Comparison of ENCODE assay signal across 8 cellular contexts in genomic region chr16:2560798-2561133, GRCh38. TPM values are rescaled to one million over a fixed set of nuclear protein-coding genes. Genes with fewer than 3 reads are reported as not detected.
A peak's percentile ranks its signal among the peaks of the same experiment; 100 is the strongest.
DNase-seq lines count a peak whose midpoint lies in the region; ATAC-seq, FAIRE-seq and TF ChIP-seq lines count a peak whose summit lies in the region.
"Not testable (repeated sequence)": the region's sequence is repeated elsewhere in the genome, so short reads cannot be mapped to it uniquely, and the experiment has no call there.

No MANE protein-coding gene starts in this region.

- not testable (repeated sequence) for H3K36me3 ChIP-seq in PC-9 (ENCODE audit: low read depth); kidney (ENCODE audit: control insufficient read depth in 1 of 2, insufficient read depth in 2 of 2, low read length in 2 of 2); sigmoid colon; thoracic aorta

- not testable (repeated sequence) for H3K27me3 Mint-ChIP-seq in central memory CD8-positive, alpha-beta T cell

- TF ChIP-seq CTCF in PC-9 (conservative IDR thresholded peaks at IDR 0.05) = peak; percentile 59
- TF ChIP-seq CTCF in kidney (IDR thresholded peaks at IDR 0.05; ENCODE audit: borderline replicate concordance, extremely low read depth, insufficient read depth) = peak; percentile 42
- TF ChIP-seq CTCF in sigmoid colon (IDR thresholded peaks at IDR 0.05) = peak in 1 of 4 experiments; percentile 34
- TF ChIP-seq CTCF in thoracic aorta (IDR thresholded peaks at IDR 0.05) = peak; percentile 24

- 2 to 6% methylated on average over 2 of the region's 4 CpGs for WGBS in sigmoid colon, 2 donors

- CTCF ChIA-PET in PC-9 (lab: Charles Lee) = not testable (repeated sequence)

- not testable (repeated sequence) for H3K4me1 ChIP-seq in PC-9 (replicated peaks; ENCODE audit: insufficient read depth); kidney (ENCODE audit: control insufficient read depth in 1 of 2, insufficient read depth in 1 of 2, low read depth in 1 of 2, low read length in 2 of 2); sigmoid colon; thoracic aorta (ENCODE audit: control insufficient read depth in 1 of 2, low read depth in 2 of 2)

- not testable (repeated sequence) for TF ChIP-seq POLR2A in GM12891 (IDR thresholded peaks at IDR 0.05; ENCODE audit: low read depth, low read length); sigmoid colon (IDR thresholded peaks at IDR 0.05)

- not testable (repeated sequence) for TF ChIP-seq EP300 in sigmoid colon (IDR thresholded peaks at IDR 0.05)

- not testable (repeated sequence) for H3K27me3 ChIP-seq in PC-9 (ENCODE audit: insufficient read depth, low read depth); sigmoid colon; thoracic aorta (replicated peaks; ENCODE audit: insufficient read depth)

- POLR2A ChIA-PET in PC-9 (lab: Charles Lee; ENCODE audit: unreplicated experiment) = not testable (repeated sequence)

- not testable (repeated sequence) for H2AFZ ChIP-seq in PC-9

- not testable (repeated sequence) for H3K4me3 Mint-ChIP-seq in central memory CD8-positive, alpha-beta T cell

- peak; percentile 92 for FAIRE-seq in GM12891 (lab: Jason Lieb, UNC)
- FAIRE-seq in kidney (lab: Jason Lieb, UNC) = not testable (repeated sequence)

- H3K9me3 Mint-ChIP-seq in central memory CD8-positive, alpha-beta T cell = not testable (repeated sequence)

- H4K20me1 ChIP-seq in PC-9 (ENCODE audit: insufficient read depth) = not testable (repeated sequence)

- H3K4me1 Mint-ChIP-seq in central memory CD8-positive, alpha-beta T cell = not testable (repeated sequence)

- not testable (repeated sequence) for H3K4me3 ChIP-seq in PC-9; kidney (ENCODE audit: low read length in 2 of 2); sigmoid colon; thoracic aorta

- peak; percentile 62 for ATAC-seq in HG02571 (IDR thresholded peaks at IDR 0.05; ENCODE audit: unreplicated experiment)
- ATAC-seq in central memory CD8-positive, alpha-beta T cell (replicated peaks; ENCODE audit: extremely low read depth, poor library complexity, severe bottlenecking) = peak; percentile 81
- ATAC-seq in thoracic aorta (ENCODE audit: insufficient number of reproducible peaks, low FRiP score, low read depth) = not testable (repeated sequence)

- not testable (repeated sequence) for H3K9ac ChIP-seq in kidney (ENCODE audit: low read length in 2 of 2)

- H3K27ac ChIP-seq in PC-9; kidney (ENCODE audit: low read depth in 2 of 2, low read length in 2 of 2); sigmoid colon; thoracic aorta: not testable (repeated sequence)

- BruUV-seq in PC-9 (replicated peaks; lab: Mats Ljungman, UMichigan) = not testable (repeated sequence)

- not testable (repeated sequence) for H3F3A ChIP-seq in PC-9 (ENCODE audit: insufficient read depth, low read depth)

- not testable (repeated sequence) for H3K4me2 ChIP-seq in PC-9

- not testable (repeated sequence) for H3K9me2 ChIP-seq in PC-9 (ENCODE audit: insufficient read depth)

- not testable (repeated sequence) for DNase-seq in GM12891 (ENCODE audit: insufficient read length, low spot score); thoracic aorta (ENCODE audit: low spot score)
- DNase-seq in PC-9 (peak in 1 of 2 experiments; percentile 76), kidney (peak; percentile 73), sigmoid colon (peak; percentile 77)
- peak; percentile 81 for DNase-seq in activated CD8-positive, alpha-beta memory T cell treated with anti-CD3 and anti-CD28 coated beads, Interleukin-2, amount 50 U/mL, for 48 hours
- DNase-seq in central memory CD8-positive, alpha-beta T cell (ENCODE audit: low spot score in 2 of 2) = peak; percentile 52 to 53

- H3K9me3 ChIP-seq in PC-9 (ENCODE audit: insufficient read depth, low read depth); kidney (ENCODE audit: control insufficient read depth in 1 of 2, low read length in 2 of 2); sigmoid colon; thoracic aorta: not testable (repeated sequence)

- H3K36me3 Mint-ChIP-seq in central memory CD8-positive, alpha-beta T cell (ENCODE audit: insufficient read depth) = not testable (repeated sequence)

- intact Hi-C loops in PC-9 (cut with micrococcal nuclease; ENCODE audit: unreplicated experiment); kidney (cut with DNase I); sigmoid colon (cut with DNase I): not testable (repeated sequence)

- not testable (repeated sequence) for H3K79me2 ChIP-seq in PC-9 (ENCODE audit: low read depth)

- not testable (repeated sequence) for H3K27ac Mint-ChIP-seq in central memory CD8-positive, alpha-beta T cell (ENCODE audit: low read depth)

RNA-seq across cellular contexts. Expression of gene PDPK1, which starts 22.9 kb away (rescaled TPM):
- polyA plus RNA-seq in GM12891 (2012; ENCODE audit: low read depth, missing spikeins) = 12.6 TPM
- total RNA-seq in PC-9 (2021) (43.2 and 46.8 TPM in 2 replicates), kidney (52.3 TPM), sigmoid colon (10 to 100 TPM; 22.7 to 32.2 (median 31.0) TPM), thoracic aorta (10 to 100 TPM; 31.9 to 44.3 TPM)
- polyA plus RNA-seq in kidney (ENCODE audit: insufficient read depth, low read depth, low replicate concordance) (14.3 TPM), sigmoid colon (10 to 100 TPM; 24.0 to 31.1 (median 31.0) TPM)

RNA-seq across cellular contexts. Expression of gene CEMP1, which starts 29.6 kb away (rescaled TPM):
- 2.6 TPM for polyA plus RNA-seq in GM12891 (2012; ENCODE audit: low read depth, missing spikeins)
- 0.43 and 0.94 TPM in 2 replicates for total RNA-seq in PC-9 (2021)
- total RNA-seq in kidney = 0.54 TPM
- not detected for polyA plus RNA-seq in kidney (ENCODE audit: insufficient read depth, low read depth, low replicate concordance)
- not detected for total RNA-seq in sigmoid colon
- 1 to 10 TPM in 1 of 3 donors, under 1 TPM in 1, not detected in 1; 0.90 to 1.2 TPM for polyA plus RNA-seq in sigmoid colon
- total RNA-seq in thoracic aorta = under 1 TPM in 1 of 2 donors, not detected in 1; 0.63 TPM

RNA-seq across cellular contexts. Expression of gene AMDHD2, which starts 40.6 kb away (rescaled TPM):
- 14.2 TPM for polyA plus RNA-seq in GM12891 (2012; ENCODE audit: low read depth, missing spikeins)
- 47.9 and 61.5 TPM in 2 replicates for total RNA-seq in PC-9 (2021)
- 52.1 TPM for total RNA-seq in kidney
- 51.8 TPM for polyA plus RNA-seq in kidney (ENCODE audit: insufficient read depth, low read depth, low replicate concordance)
- 10 to 100 TPM; 23.3 to 25.3 (median 24.4) TPM for total RNA-seq in sigmoid colon
- 10 to 100 TPM; 21.0 to 39.4 (median 21.5) TPM for polyA plus RNA-seq in sigmoid colon
- total RNA-seq in thoracic aorta = 10 to 100 TPM; 42.6 to 67.0 TPM

RNA-seq across cellular contexts. Expression of gene ATP6V0C, which starts 47.0 kb away (rescaled TPM):
- polyA plus RNA-seq in GM12891 (2012; ENCODE audit: low read depth, missing spikeins) = 103 TPM
- total RNA-seq in PC-9 (2021) (205 and 249 TPM in 2 replicates), kidney (303 TPM), sigmoid colon (10 to 100 TPM; 33.2 to 51.5 (median 42.5) TPM), thoracic aorta (10 to 100 TPM; 42.5 to 51.3 TPM)
- polyA plus RNA-seq in kidney (ENCODE audit: insufficient read depth, low read depth, low replicate concordance) (520 TPM), sigmoid colon (100 to 1,000 TPM in 1 of 3 donors, 10 to 100 TPM in 2; 79.3 to 233 (median 99.0) TPM)
